In genomic region chr20:49515588-49515987, GRCh38 we compare ENCODE assay signal across 15 cellular contexts. TPM values are rescaled to one million over a fixed set of nuclear protein-coding genes. Genes with fewer than 3 reads are reported as not detected.
DNase-seq lines count a peak whose midpoint lies in the region; ATAC-seq, FAIRE-seq and TF ChIP-seq lines count a peak whose summit lies in the region.
"Had no signal": no experiment of that assay in that cellular context is flagged by ENCODE, and none has a peak within 500 bp of the region (broad histone marks: within the 10 kb centered on the region; RNA-seq: fewer than 3 reads in every experiment).

No MANE protein-coding gene starts in this region.

- H3K27ac ChIP-seq in VCaP: peak overlapping the region; percentile 67
- H3K27ac ChIP-seq: RWPE1 had no signal

- no peak for FAIRE-seq in D721Med (lab: Jason Lieb, UNC)

- DNase-seq in COR-L47 (lab: John Stamatoyannopoulos, UW): peak; percentile 73
- DNase-seq in HT-29 (ENCODE audit: low spot score): peak; percentile 39
- peak; percentile 68 for DNase-seq in NCI-H345 (lab: John Stamatoyannopoulos, UW)
- DNase-seq in hippocampal formation (lab: John Stamatoyannopoulos, UW): no peak
- DNase-seq in epidermal melanocyte (ENCODE audit: insufficient read length, low spot score): no peak
- DNase-seq in D721Med (ENCODE audit: insufficient read length, low spot score): no peak
- DNase-seq: BE2C; CD4-positive, alpha-beta memory T cell; H7; MV-4-11; NCI-H510A; NK-92 treated with Interleukin-12 subunit alpha and Interleukin-12 subunit beta, amount 100 ng/mL, for 24 hours had no signal

- no peak for ATAC-seq in HG03139 (IDR thresholded peaks at IDR 0.05; ENCODE audit: unreplicated experiment)

- no peak for TF ChIP-seq CTCF in VCaP (conservative IDR thresholded peaks at IDR 0.05)
- TF ChIP-seq CTCF in D721Med (IDR thresholded peaks at IDR 0.05; ENCODE audit: insufficient read depth, missing control alignments): no peak

RNA-seq across cellular contexts. Expression of gene KCNB1, which starts 33.1 kb away (rescaled TPM):
- not detected in 2 replicates for total RNA-seq in HT-29 (2014; rRNA removed; shearing (Covaris generic))
- total RNA-seq: CD4-positive, alpha-beta memory T cell had no signal

RNA-seq across cellular contexts. Expression of gene PTGIS, which starts 52.3 kb away (rescaled TPM):
- not detected in 2 replicates for total RNA-seq in HT-29 (2014; rRNA removed; shearing (Covaris generic))
- total RNA-seq: CD4-positive, alpha-beta memory T cell had no signal

Comparison
In these comparisons a context has a peak if more than half of its experiments do, and no peak if none do; other contexts are left out.
1. DNase-seq: peak in COR-L47 (single experiment), HT-29 (single experiment) and NCI-H345 (single experiment); none in hippocampal formation (0 of 2), epidermal melanocyte (single experiment) and D721Med (single experiment).